In the genomic region with DNA sequence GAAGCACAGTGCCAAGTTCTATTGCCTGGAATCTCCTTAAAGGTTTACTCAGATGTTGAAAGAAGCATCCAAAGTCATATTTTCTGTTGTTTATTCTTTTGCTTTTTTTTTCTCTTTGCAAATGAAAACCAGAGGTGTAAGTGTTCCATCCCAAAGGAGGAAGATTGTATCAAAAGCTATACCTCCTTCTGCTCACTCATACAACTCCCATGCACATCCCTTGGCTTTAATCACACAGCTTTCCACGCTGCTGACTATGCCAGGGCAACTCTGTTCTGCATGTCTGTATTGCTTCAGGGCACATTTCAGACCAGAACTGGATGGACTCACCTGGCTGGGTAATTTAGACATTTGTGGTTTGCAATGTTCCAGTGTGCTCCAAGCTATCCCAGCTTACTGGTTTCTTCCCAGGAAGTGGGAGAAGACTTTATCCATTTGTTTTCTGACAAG, we compare ENCODE assay signal across 9 cellular contexts.
A peak's percentile ranks its signal among the peaks of the same experiment; 100 is the strongest.
DNase-seq lines count a peak whose midpoint lies in the region; ATAC-seq and TF ChIP-seq lines count a peak whose summit lies in the region.
"Had no signal": no experiment of that assay in that cellular context is flagged by ENCODE, and none has a peak within 500 bp of the region (broad histone marks: within the 10 kb centered on the region; RNA-seq: fewer than 3 reads in every experiment).

No MANE protein-coding gene starts in this region.

- BruUV-seq in A673 (replicated peaks; lab: Mats Ljungman, UMichigan) = no TSS peak

- POLR2A ChIA-PET in A673 (lab: Charles Lee; ENCODE audit: low non-redundant PET) = no interaction called here

- peak overlapping the region; percentile 67 for H3K9ac ChIP-seq in Loucy (ENCODE audit: low read depth, low read length, poor library complexity, severe bottlenecking)

- H3K36me3 Mint-ChIP-seq in brain = no peaks in the 10 kb centered on the region

- DNase-seq in A673 (ENCODE audit: low spot score) (no peak), mucosa of descending colon (no peak), NCI-H1694 (lab: John Stamatoyannopoulos, UW) (no peak), NCI-H1930 (lab: John Stamatoyannopoulos, UW) (no peak), AG20443 (ENCODE audit: low spot score) (no peak)
- no peak for DNase-seq in stimulated activated CD4-positive, alpha-beta T cell treated with anti-CD3 and anti-CD28 coated beads, Interleukin-15, amount 100 ng/mL, for 24 hours
- DNase-seq: activated B cell treated with CpG ODN at 0.5 μM for 24 hours had no signal

- CTCF ChIA-PET in A673 (lab: Charles Lee) = no interaction called here

- H3K27me3 ChIP-seq in A673 (replicated peaks; ENCODE audit: insufficient read depth, low read depth, low read length, poor library complexity) = no peaks in the 10 kb centered on the region
- no peaks in the 10 kb centered on the region for H3K27me3 ChIP-seq in Loucy (ENCODE audit: insufficient read depth, low read length, poor library complexity, severe bottlenecking)

- ATAC-seq in mucosa of descending colon = peak; percentile 14

- intact Hi-C loops in A673 (cut with micrococcal nuclease; ENCODE audit: unreplicated experiment) = no loop called here
- intact Hi-C loops in mucosa of descending colon (cut with DNase I, micrococcal nuclease) = loop anchor here in 1 of 2 donors (10.0 kb wide), 1 partner anchor 142 kb away; no protein-coding TSS in a partner anchor

- H3K9me3 Mint-ChIP-seq in brain = peaks cover 0 to 5% (median 0%) of the 10 kb centered on the region in 5 experiments
- H3K9me3 Mint-ChIP-seq: activated B cell treated with CpG ODN at 0.5 μM for 24 hours had no signal

- no peak overlapping the region; the same call in 1 of the 2 replicates for H2AFZ ChIP-seq in Loucy (ENCODE audit: low read length)

- no peaks in the 10 kb centered on the region for H4K20me1 ChIP-seq in Loucy (ENCODE audit: insufficient read depth, low read length, poor library complexity, severe bottlenecking)

- H3K4me3 Mint-ChIP-seq in brain = no peak overlapping the region

- peaks cover 77% of the 10 kb centered on the region for H3K4me1 Mint-ChIP-seq in brain

- H3F3A ChIP-seq in Loucy (ENCODE audit: low read depth) = no peaks in the 10 kb centered on the region

- H3K27ac Mint-ChIP-seq in brain = peak overlapping the region in 3 of 5 experiments; percentile 79 to 97 (median 88)

- H3K9me2 ChIP-seq in Loucy (replicated peaks; ENCODE audit: low read depth, low read length) = no peaks in the 10 kb centered on the region

- peaks cover 39% of the 10 kb centered on the region for H3K4me1 ChIP-seq in A673 (ENCODE audit: insufficient read depth, low read length, poor library complexity, severe bottlenecking)
- peaks cover 77% of the 10 kb centered on the region for H3K4me1 ChIP-seq in Loucy (ENCODE audit: insufficient read depth, low read length, poor library complexity, severe bottlenecking)
- peaks cover 11% of the 10 kb centered on the region for H3K4me1 ChIP-seq in mucosa of descending colon (ENCODE audit: low read depth)

- H3K79me2 ChIP-seq in Loucy (ENCODE audit: insufficient read depth, low read length) = no peaks in the 10 kb centered on the region

- H3K4me3 ChIP-seq in A673 (ENCODE audit: low read depth, low read length, poor library complexity, severe bottlenecking) = no peak overlapping the region
- H3K4me3 ChIP-seq in Loucy (ENCODE audit: low read length, poor library complexity, severe bottlenecking) = peak overlapping the region; percentile 53
- no peak overlapping the region for H3K4me3 ChIP-seq in mucosa of descending colon

- H3K9me3 ChIP-seq in A673 (ENCODE audit: low read depth, low read length, poor library complexity, severe bottlenecking) = no peaks in the 10 kb centered on the region
- H3K9me3 ChIP-seq in Loucy (ENCODE audit: insufficient read depth, low read depth, low read length) = no peaks in the 10 kb centered on the region
- H3K9me3 ChIP-seq in mucosa of descending colon = no peaks in the 10 kb centered on the region

- no peaks in the 10 kb centered on the region for H3K27me3 Mint-ChIP-seq in brain
- H3K27me3 Mint-ChIP-seq: activated B cell treated with CpG ODN at 0.5 μM for 24 hours had no signal

- no peaks in the 10 kb centered on the region for H3K36me3 ChIP-seq in A673 (ENCODE audit: insufficient read depth, low read length, poor library complexity, severe bottlenecking)
- H3K36me3 ChIP-seq in Loucy (ENCODE audit: insufficient read depth, low read length) = no peaks in the 10 kb centered on the region
- H3K36me3 ChIP-seq in mucosa of descending colon (ENCODE audit: low read depth) = no peaks in the 10 kb centered on the region

- H3K27ac ChIP-seq in A673 (ENCODE audit: low read depth, low read length, poor library complexity, severe bottlenecking) = peak overlapping the region; percentile 73

- TF ChIP-seq CTCF in A673 (conservative IDR thresholded peaks at IDR 0.05; ENCODE audit: low read depth, low read length) (no peak), Loucy (conservative IDR thresholded peaks at IDR 0.05; ENCODE audit: low read length) (no peak), brain (conservative IDR thresholded peaks at IDR 0.05) (no peak), mucosa of descending colon (IDR thresholded peaks at IDR 0.05) (no peak)

- H3K4me2 ChIP-seq in Loucy (ENCODE audit: low read depth, low read length, poor library complexity, severe bottlenecking) = peak overlapping the region; percentile 71
